1 cellular context compared by ENCODE assay signal in genomic region chr4:1449475-1449832, GRCh38.
TF ChIP-seq lines count a peak whose summit lies in the region.

No MANE protein-coding gene starts in this region.

TF ChIP-seq in H1, 55 proteins besides CTCF, POLR2A, EP300 and RAD21:
- no peak for TF ChIP-seq CTBP2 (IDR thresholded peaks at IDR 0.05; ENCODE audit: borderline replicate concordance, insufficient read depth, insufficient read length, low read length)
- no peak for TF ChIP-seq EZH2 (IDR thresholded peaks at IDR 0.05; ENCODE audit: low read depth, low read length, severe bottlenecking)
